8 cellular contexts compared by ENCODE assay signal in the genomic region with DNA sequence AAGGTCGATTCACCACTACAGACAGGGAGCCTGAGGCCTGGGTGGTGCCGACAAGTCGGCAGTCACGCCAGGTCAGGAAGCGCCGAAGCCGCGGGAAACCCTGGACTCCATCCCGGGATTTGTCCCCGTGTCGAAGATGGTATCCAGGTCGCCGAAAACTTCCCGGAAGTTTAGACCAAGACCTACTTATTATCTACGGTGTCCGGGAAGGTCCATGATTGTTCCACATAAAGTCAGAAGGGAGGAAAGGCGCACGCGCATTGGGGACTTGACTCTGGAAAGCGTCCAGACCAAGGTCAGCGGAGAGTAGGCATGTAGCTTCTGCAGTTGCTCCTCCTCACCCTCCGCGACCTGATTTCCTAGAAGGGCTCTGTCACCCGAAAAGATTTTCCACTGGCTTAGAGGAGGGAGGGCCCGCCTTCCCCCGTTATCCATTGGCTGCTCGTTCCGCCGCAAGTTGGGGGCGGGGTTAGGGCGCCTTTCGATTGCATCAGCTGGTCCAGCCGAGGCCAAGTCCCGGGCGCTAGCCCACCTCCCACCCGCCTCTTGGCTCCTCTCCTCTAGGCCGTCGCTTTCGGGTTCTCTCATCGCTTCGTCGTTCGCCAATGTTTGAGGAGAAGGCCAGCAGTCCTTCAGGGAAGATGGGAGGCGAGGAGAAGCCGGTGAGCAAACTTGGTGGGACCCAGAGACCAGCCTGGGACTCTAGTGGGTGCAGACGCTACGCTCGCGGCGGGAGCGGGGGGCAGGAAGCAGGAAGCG. TPM values are rescaled to one million over a fixed set of nuclear protein-coding genes. Genes with fewer than 3 reads are reported as not detected.
A peak's percentile ranks its signal among the peaks of the same experiment; 100 is the strongest.
DNase-seq lines count a peak whose midpoint lies in the region; ATAC-seq, FAIRE-seq and TF ChIP-seq lines count a peak whose summit lies in the region.

A gene (plus strand): TSS at position 484 of the 759 bp plus-strand sequence. CDS start 122 bp downstream, at position 606.

- dilution Hi-C loops in keratinocyte (cut with MboI; ENCODE audit: extremely low pct_ligation_motif_present, low sequenced_read_pairs): no loop called here

- peak; percentile 84 for TF ChIP-seq POLR2A in GM19193 (IDR thresholded peaks at IDR 0.05; ENCODE audit: extremely low read depth, insufficient read depth, insufficient read length)

- no peaks in the 10 kb centered on the region for H3K27me3 ChIP-seq in keratinocyte (ENCODE audit: control insufficient read depth, extremely low read depth, insufficient read depth, low read length)

- H2AFZ ChIP-seq in keratinocyte (ENCODE audit: control insufficient read depth, low read length): peak within 1 kb of the TSS; percentile 97

- peak within 1 kb of the TSS; percentile 77 to 94 (median 88) for H3K4me3 ChIP-seq in keratinocyte (ENCODE audit: control insufficient read depth in 2 of 3, extremely low read depth in 1 of 3, insufficient read depth in 2 of 3, low read depth in 1 of 3, low read length in 3 of 3)

- H4K20me1 ChIP-seq in keratinocyte (ENCODE audit: control insufficient read depth, extremely low read depth, insufficient read depth, low read length): peaks cover 4% of the 10 kb centered on the region

- FAIRE-seq in keratinocyte (lab: Jason Lieb, UNC): peak; percentile 67

- peak; percentile 94 for ATAC-seq in HG03432 (IDR thresholded peaks at IDR 0.05; ENCODE audit: unreplicated experiment)

- H3K9me3 ChIP-seq in keratinocyte (ENCODE audit: control insufficient read depth, low read depth, low read length): no peaks in the 10 kb centered on the region

- H3K4me1 ChIP-seq in keratinocyte (ENCODE audit: control insufficient read depth, extremely low read depth, insufficient read depth, low read length): peaks cover 9% of the 10 kb centered on the region

- H3K9me1 ChIP-seq in keratinocyte (ENCODE audit: control insufficient read depth, extremely low read depth, insufficient read depth, low read length): no peaks in the 10 kb centered on the region

- peak within 1 kb of the TSS; percentile 92 for H3K9ac ChIP-seq in keratinocyte (ENCODE audit: control insufficient read depth, extremely low read depth, insufficient read depth, low read length)

- H3K79me2 ChIP-seq in keratinocyte (ENCODE audit: control insufficient read depth, insufficient read depth, low read length): peaks cover 61% of the 10 kb centered on the region

- TF ChIP-seq CTCF in keratinocyte (optimal IDR thresholded peaks at IDR 0.05 in 1 of 3, IDR thresholded peaks at IDR 0.05 in 1 of 3, conservative IDR thresholded peaks at IDR 0.05 in 1 of 3; ENCODE audit: extremely low read depth in 1 of 3, insufficient read depth in 2 of 3, low read length in 3 of 3): no peak

- peaks cover 1 to 3% of the 10 kb centered on the region in 2 experiments for H3K36me3 ChIP-seq in keratinocyte (ENCODE audit: control insufficient read depth in 2 of 2, extremely low read depth in 1 of 2, insufficient read depth in 2 of 2, low read length in 2 of 2)

- peak within 1 kb of the TSS; percentile 86 for H3K27ac ChIP-seq in keratinocyte (ENCODE audit: control insufficient read depth, insufficient read depth, low read length)

- peak within 1 kb of the TSS; percentile 85 for H3K4me2 ChIP-seq in keratinocyte (ENCODE audit: control insufficient read depth, extremely low read depth, insufficient read depth, low read depth, low read length)

- DNase-seq in Ammon's horn (ENCODE audit: low spot score) (peak; percentile 99), NCI-H460 (ENCODE audit: extremely low read depth, low read depth) (peak; percentile 100), cerebellum (ENCODE audit: low spot score) (peak; percentile 98), keratinocyte (ENCODE audit: low read depth, low spot score) (peak; percentile 100)
- peak; percentile 93 for DNase-seq in activated CD4-positive, CD25-positive, alpha-beta regulatory T cell treated with anti-CD3 and anti-CD28 coated beads, Interleukin-2, amount 50 U/mL, for 72 hours
- peak; percentile 84 to 86 for DNase-seq in stimulated activated CD4-positive, alpha-beta T cell treated with anti-CD3 and anti-CD28 coated beads, Interleukin-15, amount 100 ng/mL, for 1 hour (ENCODE audit: low read depth in 1 of 2, low spot score in 1 of 2)

RNA-seq across cellular contexts. Expression of the gene that starts here (rescaled TPM):
- total RNA-seq in NCI-H460 (2014; rRNA removed; shearing (Covaris generic)): 468 and 476 TPM in 2 replicates
- 184 and 283 TPM in 2 replicates for polyA plus RNA-seq in NCI-H460 (2014; cell fraction: nucleus; rRNA removed)
- 59.9 TPM for total RNA-seq in cerebellum
- polyA plus RNA-seq in keratinocyte: 105 to 213 TPM (median 163 TPM) in 3 replicates
- polyA plus RNA-seq in keratinocyte (2011; ENCODE audit: low read depth): 329 TPM
- 113 and 198 TPM in 2 replicates for polyA plus RNA-seq in keratinocyte (2011; cell fraction: cytosol; rRNA removed)
- polyA plus RNA-seq in keratinocyte (2011; cell fraction: nucleus; rRNA removed): 115 and 168 TPM in 2 replicates
- 159 and 197 TPM in 2 replicates for polyA plus RNA-seq in keratinocyte (2012; ENCODE audit: low replicate concordance)
- 58.2 to 116 TPM (median 72.0 TPM) in 3 replicates for polyA minus RNA-seq in keratinocyte
- 84.6 TPM for polyA minus RNA-seq in keratinocyte (2011; cell fraction: cytosol; rRNA and poly(A)+ RNA removed)
- 52.7 and 78.4 TPM in 2 replicates for polyA minus RNA-seq in keratinocyte (2011; cell fraction: nucleus; rRNA and poly(A)+ RNA removed)

Comparison
In these comparisons a context has a peak if more than half of its experiments do, and no peak if none do; other contexts are left out.
1. Peak in every context shown above with its lines: DNase-seq, ATAC-seq, H3K4me3 ChIP-seq and H3K27ac ChIP-seq.